Comparison of ENCODE assay signal across 28 cellular contexts in genomic region chr14:52254086-52254485, GRCh38. TPM values are rescaled to one million over a fixed set of nuclear protein-coding genes. Genes with fewer than 3 reads are reported as not detected.
"Had no signal": no experiment of that assay in that cellular context is flagged by ENCODE, and none has a peak within 500 bp of the region (broad histone marks: within the 10 kb centered on the region; RNA-seq: fewer than 3 reads in every experiment).

No MANE protein-coding gene starts in this region.

- DNase-seq: activated CD4-positive, alpha-beta memory T cell treated with anti-CD3 and anti-CD28 coated beads for 36 hours; activated CD4-positive, alpha-beta T cell treated with anti-CD3 and anti-CD28 coated beads, Interleukin-2, amount 10 ng/mL, durations not matched to agents 24 days and 14 days; activated CD8-positive, alpha-beta memory T cell treated with anti-CD3 and anti-CD28 coated beads, Interleukin-2, amount 50 U/mL, for 4 hours; activated gamma-delta T cell; activated naive CD4-positive, alpha-beta T cell treated with anti-CD3 and anti-CD28 coated beads, Interleukin-2, amount 10 ng/mL, durations not matched to agents 7 days and 5 days; activated naive CD8-positive, alpha-beta T cell treated with anti-CD3 and anti-CD28 coated beads, Interleukin-2, amount 10 ng/mL, durations not matched to agents 7 days and 5 days; activated T-cell treated with anti-CD3 and anti-CD28 coated beads, Interleukin-2, amount 50 U/mL, for 24 hours; brain microvascular endothelial cell; dorsolateral prefrontal cortex; effector memory CD4-positive, alpha-beta T cell; gastrocnemius medialis; left cardiac atrium; mammary epithelial cell; naive thymus-derived CD4-positive, alpha-beta T cell; occipital lobe; stimulated activated naive CD4-positive, alpha-beta T cell treated with Interleukin-2 at 50 U/mL for 16 hours; testis; transverse colon; uterus had no signal

- H3K4me1 ChIP-seq: ascending aorta, gastrocnemius medialis, parathyroid adenoma, right atrium auricular region, testis, transverse colon, uterus had no signal

- H3K4me2 ChIP-seq: hepatocyte had no signal

- H3K4me3 ChIP-seq: ascending aorta, coronary artery, dorsolateral prefrontal cortex, gastrocnemius medialis, hepatocyte, right atrium auricular region, testis, transverse colon, uterus had no signal

- H3K27ac ChIP-seq: ascending aorta, brain microvascular endothelial cell, coronary artery, dorsolateral prefrontal cortex, gastrocnemius medialis, hepatocyte, parathyroid adenoma, right atrium auricular region, testis, transverse colon, uterus, WERI-Rb-1 had no signal

- H2AFZ ChIP-seq: hepatocyte, parathyroid adenoma had no signal

- H3K27me3 ChIP-seq: ascending aorta, brain microvascular endothelial cell, gastrocnemius medialis, hepatocyte, right atrium auricular region, testis, transverse colon, uterus had no signal

- H3K9ac ChIP-seq: parathyroid adenoma had no signal

- H3K36me3 ChIP-seq: ascending aorta, brain microvascular endothelial cell, gastrocnemius medialis, right atrium auricular region, transverse colon, uterus, WERI-Rb-1 had no signal

- H3K9me3 ChIP-seq: ascending aorta, gastrocnemius medialis, right atrium auricular region, testis, transverse colon, uterus had no signal

RNA-seq across cellular contexts. Expression of gene PTGDR, which starts 13.4 kb away (rescaled TPM):
- total RNA-seq: epithelial cell of proximal tubule, mammary epithelial cell, pulmonary artery endothelial cell had no signal
- polyA plus RNA-seq: keratinocyte, mammary epithelial cell had no signal
